Comparison of ENCODE assay signal across 32 cellular contexts in the genomic region with DNA sequence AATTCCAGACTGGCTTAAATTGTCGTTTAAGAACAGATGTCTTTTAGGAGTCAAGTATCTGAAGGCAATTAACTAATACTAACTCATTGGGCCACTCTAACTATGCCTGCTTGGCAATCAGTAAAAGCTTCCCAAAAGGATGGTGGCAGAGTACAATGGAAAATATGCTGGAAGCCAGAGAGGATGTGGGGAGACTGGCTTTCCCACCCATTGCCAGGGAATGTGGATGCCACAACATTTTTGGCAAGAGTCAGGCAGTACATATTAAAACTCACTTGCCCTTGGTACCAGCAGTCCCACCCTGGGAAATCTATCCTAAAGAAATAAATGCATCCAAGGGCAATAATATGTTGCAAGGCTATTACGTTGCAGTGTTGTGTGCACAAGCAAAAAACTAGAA.
DNase-seq lines count a peak whose midpoint lies in the region; ATAC-seq and TF ChIP-seq lines count a peak whose summit lies in the region.
"Had no signal": no experiment of that assay in that cellular context is flagged by ENCODE, and none has a peak within 500 bp of the region (broad histone marks: within the 10 kb centered on the region; RNA-seq: fewer than 3 reads in every experiment).

No MANE protein-coding gene starts in this region.

- DNase-seq in A172 (ENCODE audit: low spot score) (peak; percentile 25), EH (ENCODE audit: low read depth) (peak; percentile 81), NCI-H524 (lab: John Stamatoyannopoulos, UW) (peak; percentile 39 to 71), epidermal melanocyte (ENCODE audit: insufficient read length, low spot score) (peak; percentile 31), RWPE1 (ENCODE audit: low spot score) (no peak), activated T-cell treated with anti-CD3 and anti-CD28 coated beads for 4 hours (no peak)
- DNase-seq in activated effector memory CD4-positive, alpha-beta T cell treated with Interleukin-2 at 50 U/mL for 16 hours = no peak
- DNase-seq: ACHN; activated B cell treated with CpG ODN at 0.5 μM for 24 hours; activated CD4-positive, alpha-beta T cell treated with anti-CD3 and anti-CD28 coated beads, Interleukin-2, amount 10 ng/mL, durations not matched to agents 7 days and 5 days; activated effector memory CD4-positive, alpha-beta T cell treated with anti-CD3 and anti-CD28 coated beads, Interleukin-2, amount 50 U/mL, for 16 hours; activated T-cell treated with anti-CD3 and anti-CD28 coated beads, Interleukin-2, amount 50 U/mL, for 1 hour; central memory CD4-positive, alpha-beta T cell; COR-L47; cortex of kidney; DND-41; effector memory CD4-positive, alpha-beta T cell; foreskin fibroblast; head of caudate nucleus; Kasumi-1; left lung; mesendoderm; naive B cell; NCI-H187; NCI-H748 treated with DMSO at 0.1 percent for 48 hours; right lobe of liver; stimulated activated CD4-positive, alpha-beta T cell treated with anti-CD3 and anti-CD28 coated beads, Interleukin-12 subunit alpha, Interleukin-12 subunit beta, amount 100 ng/mL, for 4 hours; stimulated activated CD4-positive, alpha-beta T cell treated with anti-CD3 and anti-CD28 coated beads, Interleukin-2, amount 100 ng/mL, for 48 hours had no signal

- H3K27ac ChIP-seq in RWPE1 = no peak overlapping the region
- H3K27ac ChIP-seq: BLaER1 treated with 17β-estradiol and CSF1 and Interleukin-3, amounts not matched to agents 10 nM and 100 nM; left lung; right lobe of liver; SJSA1; tibial nerve had no signal

- POLR2A ChIA-PET in RWPE1 (lab: Yijun Ruan, JAX; ENCODE audit: low non-redundant PET) = no interaction called here

- no peak for ATAC-seq in HG03354 (IDR thresholded peaks at IDR 0.05; ENCODE audit: poor library complexity, severe bottlenecking, unreplicated experiment)
- ATAC-seq: left lung, right lobe of liver had no signal

- CTCF ChIA-PET in RWPE1 (lab: Yijun Ruan, JAX) = interaction anchor here (0.9 kb wide), 1 partner anchor 17 kb away, joined by 3 read pairs; no protein-coding TSS in a partner anchor

- TF ChIP-seq CTCF in RWPE1 (conservative IDR thresholded peaks at IDR 0.05; ENCODE audit: low read depth) = no peak

Comparison
In these comparisons a context has a peak if more than half of its experiments do, and no peak if none do; other contexts are left out.
1. DNase-seq: peak in A172 (single experiment), EH (single experiment), NCI-H524 (2 of 2) and epidermal melanocyte (single experiment); none in RWPE1 (single experiment), activated T-cell treated with anti-CD3 and anti-CD28 coated beads for 4 hours (single experiment) and activated effector memory CD4-positive, alpha-beta T cell treated with Interleukin-2 at 50 U/mL for 16 hours (single experiment).